In genomic region chr2:11072550-11072949, GRCh38 we compare ENCODE assay signal across 11 cellular contexts.
DNase-seq lines count a peak whose midpoint lies in the region; ATAC-seq and TF ChIP-seq lines count a peak whose summit lies in the region.
"Had no signal": no experiment of that assay in that cellular context is flagged by ENCODE, and none has a peak within 500 bp of the region (broad histone marks: within the 10 kb centered on the region; RNA-seq: fewer than 3 reads in every experiment).

No MANE protein-coding gene starts in this region.

- peaks cover 6% of the 10 kb centered on the region for H3K4me1 Mint-ChIP-seq in activated CD4-positive, alpha-beta T cell treated with anti-CD3 and anti-CD28 coated beads, Interleukin-2, amount 10 ng/mL, durations not matched to agents 24 days and 14 days
- H3K4me1 Mint-ChIP-seq in activated naive CD4-positive, alpha-beta T cell treated with anti-CD3 and anti-CD28 coated beads, Interleukin-2, amount 10 ng/mL, durations not matched to agents 7 days and 5 days, result peaks cover 7% of the 10 kb centered on the region

- H3K27ac Mint-ChIP-seq in activated CD4-positive, alpha-beta T cell treated with anti-CD3 and anti-CD28 coated beads, Interleukin-2, amount 10 ng/mL, durations not matched to agents 24 days and 14 days, result no peak overlapping the region
- no peak overlapping the region for H3K27ac Mint-ChIP-seq in activated naive CD4-positive, alpha-beta T cell treated with anti-CD3 and anti-CD28 coated beads, Interleukin-2, amount 10 ng/mL, durations not matched to agents 7 days and 5 days

- CTCF ChIA-PET in activated naive CD4-positive, alpha-beta T cell treated with anti-CD3 and anti-CD28 coated beads, Interleukin-2, amount 10 ng/mL, durations not matched to agents 7 days and 5 days (lab: Charles Lee), result interaction anchor here (1.0 to 2.1 kb wide), 4 partner anchors 21 to 57 kb away, joined by 3 to 7 read pairs (median 3); no protein-coding TSS in a partner anchor

- H3K27me3 ChIP-seq in foreskin keratinocyte, result peaks cover 10% of the 10 kb centered on the region

- H3K27ac ChIP-seq in coronary artery (no peak overlapping the region), foreskin keratinocyte (no peak overlapping the region)
- H3K27ac ChIP-seq: C4-2B had no signal

- DNase-seq in activated CD4-positive, alpha-beta T cell treated with anti-CD3 and anti-CD28 coated beads, Interleukin-2, amount 10 ng/mL, durations not matched to agents 24 days and 14 days, result peak; percentile 43
- no peak for DNase-seq in activated CD4-positive, alpha-beta T cell treated with anti-CD3 and anti-CD28 coated beads for 1 hour
- no peak for DNase-seq in Jurkat, Clone E6-1 (ENCODE audit: low read depth, low spot score)
- DNase-seq in coronary artery (ENCODE audit: low spot score) (peak; percentile 24), mesenteric fat pad (ENCODE audit: low spot score) (peak; percentile 65), foreskin keratinocyte (no peak)
- DNase-seq in activated naive CD4-positive, alpha-beta T cell treated with anti-CD3 and anti-CD28 coated beads, Interleukin-2, amount 10 ng/mL, durations not matched to agents 7 days and 5 days, result no peak
- DNase-seq: COR-L47, NCI-H446 had no signal

- intact Hi-C loops in activated CD4-positive, alpha-beta T cell treated with anti-CD3 and anti-CD28 coated beads, Interleukin-2, amount 10 ng/mL, durations not matched to agents 24 days and 14 days (cut with micrococcal nuclease), result no loop called here

- TF ChIP-seq CTCF in coronary artery (IDR thresholded peaks at IDR 0.05) (no peak), foreskin keratinocyte (conservative IDR thresholded peaks at IDR 0.05) (no peak)

- ATAC-seq in foreskin keratinocyte (no peak), GM19328 (IDR thresholded peaks at IDR 0.05; ENCODE audit: unreplicated experiment) (no peak)

- peaks cover 11% of the 10 kb centered on the region for H3K27me3 Mint-ChIP-seq in activated CD4-positive, alpha-beta T cell treated with anti-CD3 and anti-CD28 coated beads, Interleukin-2, amount 10 ng/mL, durations not matched to agents 24 days and 14 days
- H3K27me3 Mint-ChIP-seq in activated naive CD4-positive, alpha-beta T cell treated with anti-CD3 and anti-CD28 coated beads, Interleukin-2, amount 10 ng/mL, durations not matched to agents 7 days and 5 days, result peaks cover 40% of the 10 kb centered on the region

- H3K9me3 Mint-ChIP-seq in activated CD4-positive, alpha-beta T cell treated with anti-CD3 and anti-CD28 coated beads, Interleukin-2, amount 10 ng/mL, durations not matched to agents 24 days and 14 days, result no peaks in the 10 kb centered on the region
- no peaks in the 10 kb centered on the region for H3K9me3 Mint-ChIP-seq in activated naive CD4-positive, alpha-beta T cell treated with anti-CD3 and anti-CD28 coated beads, Interleukin-2, amount 10 ng/mL, durations not matched to agents 7 days and 5 days

- no peaks in the 10 kb centered on the region for H3K36me3 Mint-ChIP-seq in activated CD4-positive, alpha-beta T cell treated with anti-CD3 and anti-CD28 coated beads, Interleukin-2, amount 10 ng/mL, durations not matched to agents 24 days and 14 days (ENCODE audit: low read depth)
- H3K36me3 Mint-ChIP-seq in activated naive CD4-positive, alpha-beta T cell treated with anti-CD3 and anti-CD28 coated beads, Interleukin-2, amount 10 ng/mL, durations not matched to agents 7 days and 5 days, result no peaks in the 10 kb centered on the region

- no peaks in the 10 kb centered on the region for H3K4me1 ChIP-seq in foreskin keratinocyte

- no peak overlapping the region for H3K4me3 Mint-ChIP-seq in activated CD4-positive, alpha-beta T cell treated with anti-CD3 and anti-CD28 coated beads, Interleukin-2, amount 10 ng/mL, durations not matched to agents 24 days and 14 days
- no peak overlapping the region for H3K4me3 Mint-ChIP-seq in activated naive CD4-positive, alpha-beta T cell treated with anti-CD3 and anti-CD28 coated beads, Interleukin-2, amount 10 ng/mL, durations not matched to agents 7 days and 5 days

- peak overlapping the region; percentile 17 for H3K4me3 ChIP-seq in Jurkat, Clone E6-1 (ENCODE audit: low read length)
- H3K4me3 ChIP-seq in coronary artery, result no peak overlapping the region

Comparison
In these comparisons a context has a peak if more than half of its experiments do, and no peak if none do; other contexts are left out.
1. DNase-seq: peak in activated CD4-positive, alpha-beta T cell treated with anti-CD3 and anti-CD28 coated beads, Interleukin-2, amount 10 ng/mL, durations not matched to agents 24 days and 14 days (single experiment), coronary artery (single experiment) and mesenteric fat pad (single experiment); none in activated CD4-positive, alpha-beta T cell treated with anti-CD3 and anti-CD28 coated beads for 1 hour (single experiment), Jurkat, Clone E6-1 (single experiment), activated naive CD4-positive, alpha-beta T cell treated with anti-CD3 and anti-CD28 coated beads, Interleukin-2, amount 10 ng/mL, durations not matched to agents 7 days and 5 days (single experiment) and foreskin keratinocyte (0 of 2).